16 cellular contexts compared by ENCODE assay signal in genomic region chrX:109294097-109294815, GRCh38.
"Had no signal": no experiment of that assay in that cellular context is flagged by ENCODE, and none has a peak within 500 bp of the region (broad histone marks: within the 10 kb centered on the region; RNA-seq: fewer than 3 reads in every experiment).

No MANE protein-coding gene starts in this region.

- H3K36me3 Mint-ChIP-seq: activated naive CD8-positive, alpha-beta T cell treated with anti-CD3 and anti-CD28 coated beads, Interleukin-2, amount 10 ng/mL, durations not matched to agents 7 days and 5 days had no signal

- H3K4me1 ChIP-seq: esophagus squamous epithelium, left lung, testis, upper lobe of left lung had no signal

- H3K4me3 ChIP-seq: coronary artery, esophagus squamous epithelium, left lung, SK-N-MC, testis, upper lobe of left lung had no signal

- H3K27me3 Mint-ChIP-seq: activated naive CD8-positive, alpha-beta T cell treated with anti-CD3 and anti-CD28 coated beads, Interleukin-2, amount 10 ng/mL, durations not matched to agents 7 days and 5 days; stimulated activated naive CD8-positive, alpha-beta T cell treated with anti-CD3 and anti-CD28 coated beads, Interleukin-15, Interleukin-2, amounts not matched to agents 100 ng/mL and 50 ng/mL, for 24 hours had no signal

- H3K36me3 ChIP-seq: esophagus squamous epithelium, left lung, upper lobe of left lung had no signal

- H3K4me3 Mint-ChIP-seq: activated naive CD8-positive, alpha-beta T cell treated with anti-CD3 and anti-CD28 coated beads, Interleukin-2, amount 10 ng/mL, durations not matched to agents 7 days and 5 days; activated T-helper 1 cell treated with anti-CD3 and anti-CD28 coated beads, Interleukin-12 subunit alpha, Interleukin-12 subunit beta, Interleukin-2, Interleukin-4 antibody, amounts not matched to agents 30 ng/mL and 10 ng/mL and 1 ng/mL, durations not matched to agents 14 hours and 24 hours and 36 hours; nephron; stimulated activated naive CD8-positive, alpha-beta T cell treated with anti-CD3 and anti-CD28 coated beads, Interleukin-15, Interleukin-2, amounts not matched to agents 100 ng/mL and 50 ng/mL, for 24 hours had no signal

- H3K27me3 ChIP-seq: esophagus squamous epithelium, testis, upper lobe of left lung had no signal

- H3K9me3 ChIP-seq: esophagus squamous epithelium, left lung, testis, upper lobe of left lung had no signal

- DNase-seq: activated naive CD8-positive, alpha-beta T cell treated with anti-CD3 and anti-CD28 coated beads, Interleukin-2, amount 10 ng/mL, durations not matched to agents 7 days and 5 days; anterior cingulate cortex; esophagus squamous epithelium; kidney; left lung; mesendoderm; occipital lobe; right cardiac atrium; testis; upper lobe of left lung had no signal

- ATAC-seq: activated CD4-positive, CD25-positive, alpha-beta regulatory T cell treated with anti-CD3 and anti-CD28 coated beads, Interleukin-2, amount 50 U/mL, for 24 hours; left lung; right cardiac atrium had no signal

- H3K27ac ChIP-seq: coronary artery, esophagus squamous epithelium, left lung, SK-N-MC, testis, upper lobe of left lung had no signal

- H3K27ac Mint-ChIP-seq: activated naive CD8-positive, alpha-beta T cell treated with anti-CD3 and anti-CD28 coated beads, Interleukin-2, amount 10 ng/mL, durations not matched to agents 7 days and 5 days; activated T-helper 1 cell treated with anti-CD3 and anti-CD28 coated beads, Interleukin-12 subunit alpha, Interleukin-12 subunit beta, Interleukin-2, Interleukin-4 antibody, amounts not matched to agents 30 ng/mL and 10 ng/mL and 1 ng/mL, durations not matched to agents 14 hours and 24 hours and 36 hours; nephron; stimulated activated naive CD8-positive, alpha-beta T cell treated with anti-CD3 and anti-CD28 coated beads, Interleukin-15, Interleukin-2, amounts not matched to agents 100 ng/mL and 50 ng/mL, for 24 hours had no signal

- H3K9me3 Mint-ChIP-seq: activated naive CD8-positive, alpha-beta T cell treated with anti-CD3 and anti-CD28 coated beads, Interleukin-2, amount 10 ng/mL, durations not matched to agents 7 days and 5 days; activated T-helper 1 cell treated with anti-CD3 and anti-CD28 coated beads, Interleukin-12 subunit alpha, Interleukin-12 subunit beta, Interleukin-2, Interleukin-4 antibody, amounts not matched to agents 30 ng/mL and 10 ng/mL and 1 ng/mL, durations not matched to agents 14 hours and 24 hours and 36 hours; stimulated activated naive CD8-positive, alpha-beta T cell treated with anti-CD3 and anti-CD28 coated beads, Interleukin-15, Interleukin-2, amounts not matched to agents 100 ng/mL and 50 ng/mL, for 24 hours had no signal

- H3K4me1 Mint-ChIP-seq: activated naive CD8-positive, alpha-beta T cell treated with anti-CD3 and anti-CD28 coated beads, Interleukin-2, amount 10 ng/mL, durations not matched to agents 7 days and 5 days had no signal
